Comparison of ENCODE assay signal across 8 cellular contexts in genomic region chr3:46987485-46988401, GRCh38.
DNase-seq lines count a peak whose midpoint lies in the region; ATAC-seq lines count a peak whose summit lies in the region.

No MANE protein-coding gene starts in this region.

- peak; percentile 82 for DNase-seq in RPMI8226
- peak; percentile 95 for DNase-seq in activated effector memory CD4-positive, alpha-beta T cell treated with anti-CD3 and anti-CD28 coated beads, Interleukin-2, amount 50 U/mL, for 16 hours
- DNase-seq in islet precursor cell: peak; percentile 82
- DNase-seq in stimulated activated CD8-positive, alpha-beta memory T cell treated with anti-CD3 and anti-CD28 coated beads, Interleukin-4, amount 100 ng/mL, for 1 hour (ENCODE audit: low read depth in 2 of 2, low spot score in 1 of 2): peak; percentile 62 to 75
- DNase-seq in ecto neural progenitor cell (ENCODE audit: low spot score): no peak

- ATAC-seq in GM18520 (IDR thresholded peaks at IDR 0.05; ENCODE audit: unreplicated experiment) (peak; percentile 42), HG03025 (IDR thresholded peaks at IDR 0.05; ENCODE audit: low FRiP score, unreplicated experiment) (peak; percentile 68), HG02970 (IDR thresholded peaks at IDR 0.05; ENCODE audit: low FRiP score, unreplicated experiment) (no peak)
